13 cellular contexts compared by ENCODE assay signal in genomic region chr12:108693781-108694180, GRCh38. TPM values are rescaled to one million over a fixed set of nuclear protein-coding genes. Genes with fewer than 3 reads are reported as not detected.
A peak's percentile ranks its signal among the peaks of the same experiment; 100 is the strongest.
DNase-seq lines count a peak whose midpoint lies in the region; ATAC-seq, FAIRE-seq and TF ChIP-seq lines count a peak whose summit lies in the region.
"Had no signal": no experiment of that assay in that cellular context is flagged by ENCODE, and none has a peak within 500 bp of the region (broad histone marks: within the 10 kb centered on the region; RNA-seq: fewer than 3 reads in every experiment).

No MANE protein-coding gene starts in this region.

- in situ Hi-C loops in mammary epithelial cell (cut with MboI; ENCODE audit: low sequenced_read_pairs in 2 of 2), result no loop called here

- H3K4me1 ChIP-seq in A673 (ENCODE audit: insufficient read depth, low read length, poor library complexity, severe bottlenecking), result peaks cover 46% of the 10 kb centered on the region
- H3K4me1 ChIP-seq in GM23338 (ENCODE audit: insufficient read depth), result peaks cover 13% of the 10 kb centered on the region
- peaks cover 78% of the 10 kb centered on the region for H3K4me1 ChIP-seq in mammary epithelial cell (ENCODE audit: insufficient read depth, low read length)

- TF ChIP-seq POLR2A in H54 (IDR thresholded peaks at IDR 0.05; ENCODE audit: low read depth, low read length), result no peak

- H3K9me2 ChIP-seq in GM23338 (ENCODE audit: insufficient read depth) (no peaks in the 10 kb centered on the region), neural cell (ENCODE audit: insufficient read depth, low read length) (no peaks in the 10 kb centered on the region)

- H3K27ac ChIP-seq in A673 (ENCODE audit: low read depth, low read length, poor library complexity, severe bottlenecking) (peak overlapping the region; percentile 96), GM23338 (ENCODE audit: low read depth) (peak overlapping the region; percentile 76), mammary epithelial cell (ENCODE audit: insufficient read depth, low read depth, low read length) (peak overlapping the region; percentile 99), neural cell (ENCODE audit: low read length) (peak overlapping the region; percentile 100)
- H3K27ac ChIP-seq: pancreas had no signal

- DNase-seq in A673 (ENCODE audit: low spot score) (no peak), GM23338 (ENCODE audit: low spot score) (no peak), mammary epithelial cell (no peak), RKO (ENCODE audit: low spot score) (no peak), iPS-NIHi7 (ENCODE audit: extremely low spot score) (no peak), AG20443 (ENCODE audit: low spot score) (no peak), H54 (ENCODE audit: insufficient read length, low spot score) (no peak)
- DNase-seq: activated T-cell treated with anti-CD3 and anti-CD28 coated beads for 4 hours; effector CD8-positive, alpha-beta T cell; NCI-H524; pancreas had no signal

- H3K9me3 ChIP-seq in A673 (ENCODE audit: low read depth, low read length, poor library complexity, severe bottlenecking) (no peaks in the 10 kb centered on the region), mammary epithelial cell (replicated peaks; ENCODE audit: insufficient read depth, low read length) (no peaks in the 10 kb centered on the region), neural cell (ENCODE audit: low read length) (no peaks in the 10 kb centered on the region)
- H3K9me3 ChIP-seq: pancreas had no signal

- no peaks in the 10 kb centered on the region for H3K27me3 ChIP-seq in A673 (replicated peaks; ENCODE audit: insufficient read depth, low read depth, low read length, poor library complexity)
- no peaks in the 10 kb centered on the region for H3K27me3 ChIP-seq in GM23338 (ENCODE audit: insufficient read depth)
- no peaks in the 10 kb centered on the region for H3K27me3 ChIP-seq in mammary epithelial cell (ENCODE audit: insufficient read depth, low read length)
- no peaks in the 10 kb centered on the region for H3K27me3 ChIP-seq in neural cell (ENCODE audit: insufficient read depth, low read depth, low read length)
- H3K27me3 ChIP-seq: pancreas had no signal

- dilution Hi-C loops in mammary epithelial cell (cut with HindIII; ENCODE audit: low sequenced_read_pairs), result no loop called here

- no peak overlapping the region for H3K4me3 ChIP-seq in A673 (ENCODE audit: low read depth, low read length, poor library complexity, severe bottlenecking)
- no peak overlapping the region for H3K4me3 ChIP-seq in GM23338
- no peak overlapping the region for H3K4me3 ChIP-seq in mammary epithelial cell (replicated peaks in 1 of 3; ENCODE audit: insufficient read depth in 1 of 3, low read depth in 2 of 3, low read length in 3 of 3)
- no peak overlapping the region for H3K4me3 ChIP-seq in neural cell (ENCODE audit: low read length)
- H3K4me3 ChIP-seq: pancreas had no signal

- H3K9me3 Mint-ChIP-seq in GM23338, result no peaks in the 10 kb centered on the region

- TF ChIP-seq RAD21 in neural cell (conservative IDR thresholded peaks at IDR 0.05), result no peak

- no peaks in the 10 kb centered on the region for H3F3A ChIP-seq in GM23338 (replicated peaks; ENCODE audit: low read depth)
- peaks cover 16% of the 10 kb centered on the region for H3F3A ChIP-seq in neural cell (ENCODE audit: insufficient read depth, low read length, poor library complexity, severe bottlenecking)

- TF ChIP-seq CTCF in A673 (conservative IDR thresholded peaks at IDR 0.05; ENCODE audit: low read depth, low read length) (no peak), GM23338 (conservative IDR thresholded peaks at IDR 0.05; ENCODE audit: low read depth in 2 of 2) (no peak), mammary epithelial cell (conservative IDR thresholded peaks at IDR 0.05 in 1 of 2, IDR thresholded peaks at IDR 0.05 in 1 of 2; ENCODE audit: extremely low read depth in 1 of 2, insufficient read depth in 1 of 2, low read depth in 1 of 2, low read length in 2 of 2) (no peak), neural cell (IDR thresholded peaks at IDR 0.05; ENCODE audit: poor library complexity, severe bottlenecking) (no peak)

- peaks cover 3% of the 10 kb centered on the region for H3K27me3 Mint-ChIP-seq in GM23338 (ENCODE audit: insufficient read depth, low read depth, poor library complexity)

- BruUV-seq in A673 (replicated peaks; lab: Mats Ljungman, UMichigan), result no TSS peak
- no TSS peak for BruUV-seq in mammary epithelial cell (replicated peaks; lab: Mats Ljungman, UMichigan)

- H3K27ac Mint-ChIP-seq in GM23338, result peak overlapping the region; percentile 84

- POLR2A ChIA-PET in A673 (lab: Charles Lee; ENCODE audit: low non-redundant PET), result interaction anchor here (0.5 to 0.7 kb wide), 2 partner anchors 17 to 28 kb away, joined by 4 to 5 read pairs; no protein-coding TSS in a partner anchor

- H4K20me1 ChIP-seq in GM23338 (replicated peaks; ENCODE audit: insufficient read depth), result no peaks in the 10 kb centered on the region; the same call in 1 of the 2 replicates
- H4K20me1 ChIP-seq in mammary epithelial cell (ENCODE audit: insufficient read depth, low read length), result no peaks in the 10 kb centered on the region
- H4K20me1 ChIP-seq in neural cell (ENCODE audit: insufficient read depth), result peaks cover 3% of the 10 kb centered on the region

- CTCF ChIA-PET in A673 (lab: Charles Lee) (no interaction called here), mammary epithelial cell (lab: Charles Lee; ENCODE audit: low non-redundant PET) (no interaction called here)

- WGBS in mammary epithelial cell (ENCODE audit: low coverage, missing lambda C conversion rate), result over 99% methylated on average over 8 of the region's 8 CpGs

- H3K4me3 Mint-ChIP-seq in GM23338, result no peak overlapping the region

- H3K36me3 ChIP-seq in A673 (ENCODE audit: insufficient read depth, low read length, poor library complexity, severe bottlenecking) (peaks cover 10% of the 10 kb centered on the region), GM23338 (ENCODE audit: insufficient read depth) (no peaks in the 10 kb centered on the region), mammary epithelial cell (ENCODE audit: insufficient read depth, low read length) (peaks cover 8% of the 10 kb centered on the region), neural cell (ENCODE audit: insufficient read depth, low read length) (peaks cover under 1% of the 10 kb centered on the region)
- H3K36me3 ChIP-seq: pancreas had no signal

- no peak for FAIRE-seq in H54 (lab: Jason Lieb, UNC)
- FAIRE-seq: GM12892, pancreas had no signal

- no peak for ATAC-seq in GM23338
- ATAC-seq: pancreas had no signal

- TF ChIP-seq EP300 in neural cell (conservative IDR thresholded peaks at IDR 0.05; ENCODE audit: poor library complexity, severe bottlenecking), result no peak

- H3K79me2 ChIP-seq in GM23338 (replicated peaks; ENCODE audit: insufficient read depth), result peaks cover 74% of the 10 kb centered on the region
- peaks cover 78% of the 10 kb centered on the region for H3K79me2 ChIP-seq in mammary epithelial cell (ENCODE audit: insufficient read depth, low read length)
- H3K79me2 ChIP-seq in neural cell (replicated peaks; ENCODE audit: insufficient read depth, low read length), result peaks cover 56% of the 10 kb centered on the region

- H3K36me3 Mint-ChIP-seq in GM23338 (ENCODE audit: low read depth), result peaks cover 14% of the 10 kb centered on the region

- intact Hi-C loops in A673 (cut with micrococcal nuclease; ENCODE audit: unreplicated experiment) (no loop called here), mammary epithelial cell (cut with micrococcal nuclease) (no loop called here)

- H2AFZ ChIP-seq in GM23338 (no peak overlapping the region), mammary epithelial cell (ENCODE audit: low read depth, low read length) (no peak overlapping the region), neural cell (ENCODE audit: low read depth, low read length) (no peak overlapping the region)

- H3K9ac ChIP-seq in mammary epithelial cell (ENCODE audit: insufficient read depth, low read length) (no peak overlapping the region), neural cell (ENCODE audit: low read length) (peak overlapping the region; percentile 93)

- H3K4me2 ChIP-seq in GM23338 (no peak overlapping the region), mammary epithelial cell (ENCODE audit: insufficient read depth, low read depth, low read length) (no peak overlapping the region), neural cell (ENCODE audit: low read length) (no peak overlapping the region)

- H3K4me1 Mint-ChIP-seq in GM23338, result peaks cover 42% of the 10 kb centered on the region

TF ChIP-seq in GM23338, 12 proteins besides CTCF, POLR2A, EP300 and RAD21 (continues in another document):
- TF ChIP-seq ZNF114 (CRISPR knock-in tag; IDR thresholded peaks at IDR 0.05) (no peak), CREB1 (CRISPR knock-in tag; IDR thresholded peaks at IDR 0.05; ENCODE audit: low read depth) (no peak), EZH2phosphoT487 (IDR thresholded peaks at IDR 0.05; ENCODE audit: unreplicated experiment) (no peak), NANOG (IDR thresholded peaks at IDR 0.05; ENCODE audit: borderline replicate concordance) (no peak), EZH2 (IDR thresholded peaks at IDR 0.05; ENCODE audit: low read depth, unreplicated experiment) (no peak)

RNA-seq across cellular contexts. Expression of gene CORO1C, which starts 37.5 kb away (rescaled TPM):
- total RNA-seq in A673 (2021) (206 and 208 TPM in 2 replicates), mammary epithelial cell (100 to 1,000 TPM; 173 to 245 TPM)
- total RNA-seq in GM23338 (2014; rRNA removed; shearing (Covaris generic)), result 78.2 and 89.5 TPM in 2 replicates
- polyA plus RNA-seq in GM23338 (2016; fragmentation: Nextera tagmentation; extraction: Ambion mirVana) (53.3 and 59.2 TPM in 2 replicates), mammary epithelial cell (188 TPM), neural cell (120 and 123 TPM in 2 replicates)
- polyA minus RNA-seq in mammary epithelial cell (790 TPM), neural cell (248 and 272 TPM in 2 replicates)
